Comparison of ENCODE assay signal across 8 cellular contexts in genomic region chr11:62556102-62556871, GRCh38. TPM values are rescaled to one million over a fixed set of nuclear protein-coding genes. Genes with fewer than 3 reads are reported as not detected.
DNase-seq lines count a peak whose midpoint lies in the region; ATAC-seq and TF ChIP-seq lines count a peak whose summit lies in the region.

No MANE protein-coding gene starts in this region.

- peaks cover 85% of the 10 kb centered on the region for H3K4me1 Mint-ChIP-seq in WTC11
- peaks cover 91% of the 10 kb centered on the region for H3K4me1 Mint-ChIP-seq in central memory CD8-positive, alpha-beta T cell

- H3K4me3 Mint-ChIP-seq in WTC11: no peak overlapping the region; the same call in 1 of the 2 replicates
- peak overlapping the region; percentile 78 for H3K4me3 Mint-ChIP-seq in central memory CD8-positive, alpha-beta T cell

- peak; percentile 95 for DNase-seq in DMS53 (lab: John Stamatoyannopoulos, UW)
- peak; percentile 84 for DNase-seq in GOT3 (lab: John Stamatoyannopoulos, UW)
- peak; percentile 75 for DNase-seq in NAMALWA (ENCODE audit: low spot score)
- DNase-seq in WTC11 (ENCODE audit: low spot score): peak; percentile 82
- DNase-seq in central memory CD8-positive, alpha-beta T cell (ENCODE audit: low spot score in 2 of 2): peak; percentile 67 to 86
- peak; percentile 92 for DNase-seq in kidney glomerular epithelial cell (lab: John Stamatoyannopoulos, UW)
- peak; percentile 58 for DNase-seq in stimulated activated CD4-positive, alpha-beta T cell treated with anti-CD3 and anti-CD28 coated beads, Interleukin-4, amount 100 ng/mL, for 1 hour
- DNase-seq in mesenteric fat pad (ENCODE audit: low spot score): no peak

- peak; percentile 33 for ATAC-seq in WTC11
- peak; percentile 59 for ATAC-seq in central memory CD8-positive, alpha-beta T cell (replicated peaks; ENCODE audit: extremely low read depth, poor library complexity, severe bottlenecking)

- CTCF ChIA-PET in WTC11 (lab: Charles Lee): interaction anchor here (0.6 to 11.8 kb wide), 4 partner anchors 11 to 162 kb away, joined by 3 to 311 read pairs (median 56); partner anchors contain the start of gene AHNAK

- TF ChIP-seq CTCF in WTC11 (IDR thresholded peaks at IDR 0.05): no peak

- POLR2A ChIA-PET in WTC11 (lab: Charles Lee): interaction anchor here (0.6 to 2.0 kb wide), 5 partner anchors 13 to 173 kb away, joined by 3 to 9 read pairs (median 4); partner anchors contain the start of genes EEF1G and TUT1

- no peaks in the 10 kb centered on the region; the same call in 1 of the 2 replicates for H3K27me3 Mint-ChIP-seq in WTC11 (ENCODE audit: low read depth)
- no peaks in the 10 kb centered on the region for H3K27me3 Mint-ChIP-seq in central memory CD8-positive, alpha-beta T cell

- H3K36me3 Mint-ChIP-seq in WTC11: peaks cover 37% of the 10 kb centered on the region
- H3K36me3 Mint-ChIP-seq in central memory CD8-positive, alpha-beta T cell (ENCODE audit: insufficient read depth): peaks cover 52% of the 10 kb centered on the region

- peak overlapping the region; percentile 97 for H3K27ac Mint-ChIP-seq in WTC11
- H3K27ac Mint-ChIP-seq in central memory CD8-positive, alpha-beta T cell (ENCODE audit: low read depth): peak overlapping the region; percentile 97

- H3K9me3 Mint-ChIP-seq in WTC11: no peaks in the 10 kb centered on the region
- no peaks in the 10 kb centered on the region for H3K9me3 Mint-ChIP-seq in central memory CD8-positive, alpha-beta T cell

TF ChIP-seq in WTC11, 78 proteins besides CTCF, POLR2A, EP300 and RAD21 (continues in another document):
- TF ChIP-seq MYBL2 (CRISPR knock-in tag; IDR thresholded peaks at IDR 0.05): no peak
- TF ChIP-seq ZNF232 (CRISPR knock-in tag; IDR thresholded peaks at IDR 0.05): 0 out of 2 replicates have a peak, but pooled peaks have one; percentile 59
- TF ChIP-seq ZNF219 (CRISPR knock-in tag; IDR thresholded peaks at IDR 0.05; ENCODE audit: borderline replicate concordance): no peak
- TF ChIP-seq AR (CRISPR knock-in tag; IDR thresholded peaks at IDR 0.05): 0 out of 2 replicates have a peak, but pooled peaks have one; percentile 3
- peak; percentile 74; the same call in 1 of the 2 replicates for TF ChIP-seq PRRX2 (CRISPR knock-in tag; IDR thresholded peaks at IDR 0.05)
- TF ChIP-seq JAZF1 (CRISPR knock-in tag; IDR thresholded peaks at IDR 0.05): no peak
- TF ChIP-seq ZBTB43 (CRISPR knock-in tag; IDR thresholded peaks at IDR 0.05): no peak
- TF ChIP-seq NFYB (CRISPR knock-in tag; conservative IDR thresholded peaks at IDR 0.05; ENCODE audit: low read depth): peak; percentile 70
- TF ChIP-seq NFE2L1 (CRISPR knock-in tag; IDR thresholded peaks at IDR 0.05): no peak
- TF ChIP-seq ZNF425 (CRISPR knock-in tag; conservative IDR thresholded peaks at IDR 0.05): no peak
- TF ChIP-seq PRDM15 (CRISPR knock-in tag; IDR thresholded peaks at IDR 0.05): peak; percentile 40; the same call in 1 of the 2 replicates
- no peak; the same call in 1 of the 2 replicates for TF ChIP-seq EMX1 (CRISPR knock-in tag; IDR thresholded peaks at IDR 0.05)
- TF ChIP-seq SMAD4 (CRISPR knock-in tag; IDR thresholded peaks at IDR 0.05): no peak
- no peak for TF ChIP-seq ZNF138 (CRISPR knock-in tag; conservative IDR thresholded peaks at IDR 0.05)
- TF ChIP-seq ZMAT4 (CRISPR knock-in tag; IDR thresholded peaks at IDR 0.05): no peak
- no peak for TF ChIP-seq TEAD4 (CRISPR knock-in tag; IDR thresholded peaks at IDR 0.05)

RNA-seq across cellular contexts. Expression of gene AHNAK, which starts 9.7 kb away (rescaled TPM):
- total RNA-seq in WTC11 (2021) (10.9 to 21.0 TPM (median 11.5 TPM) in 3 replicates), mesenteric fat pad (1,254 TPM)

RNA-seq across cellular contexts. Expression of gene EEF1G, which starts 17.4 kb away (rescaled TPM):
- total RNA-seq in WTC11 (2021) (1,667 to 1,857 TPM (median 1,846 TPM) in 3 replicates), mesenteric fat pad (865 TPM)

RNA-seq across cellular contexts. Expression of gene TUT1, which starts 35.0 kb away (rescaled TPM):
- total RNA-seq in WTC11 (2021) (35.3 to 40.0 TPM (median 37.3 TPM) in 3 replicates), mesenteric fat pad (13.4 TPM)

RNA-seq across cellular contexts. Expression of gene MTA2, which starts 45.4 kb away (rescaled TPM):
- total RNA-seq in WTC11 (2021) (101 to 115 TPM (median 103 TPM) in 3 replicates), mesenteric fat pad (103 TPM)

RNA-seq across cellular contexts. Expression of gene EML3, which starts 56.3 kb away (rescaled TPM):
- total RNA-seq in WTC11 (2021) (45.5 to 54.7 TPM (median 51.1 TPM) in 3 replicates), mesenteric fat pad (116 TPM)

Comparison
In these comparisons a context has a peak if more than half of its experiments do, and no peak if none do; other contexts are left out.
1. RNA of gene AHNAK, which starts 9.7 kb away (total RNA-seq): 1,254 TPM in mesenteric fat pad (single experiment); 10.9 to 21.0 TPM in WTC11; every median in the first group is over 10 times any median in the second.